1 cellular context compared by ENCODE assay signal in genomic region chr4:182179751-182180150, GRCh38.
TF ChIP-seq lines count a peak whose summit lies in the region.

No MANE protein-coding gene starts in this region.

TF ChIP-seq in H1, 55 proteins besides CTCF, POLR2A, EP300 and RAD21 (continued from another document):
- TF ChIP-seq GTF2F1 (IDR thresholded peaks at IDR 0.05; ENCODE audit: borderline replicate concordance, low read depth, low read length) (no peak), TCF12 (IDR thresholded peaks at IDR 0.05; ENCODE audit: low read depth, low read length) (no peak), CHD1 (IDR thresholded peaks at IDR 0.05; ENCODE audit: low read depth, low read length) (no peak), SIRT6 (IDR thresholded peaks at IDR 0.05; ENCODE audit: low read length) (no peak), NANOG (IDR thresholded peaks at IDR 0.05; ENCODE audit: insufficient read depth, low read depth, low read length, poor library complexity, severe bottlenecking) (no peak), ZNF274 (IDR thresholded peaks at IDR 0.05; ENCODE audit: borderline replicate concordance, extremely low read depth, low read length) (no peak), CREB1 (IDR thresholded peaks at IDR 0.05) (no peak)
- TF ChIP-seq, protein P1, sequence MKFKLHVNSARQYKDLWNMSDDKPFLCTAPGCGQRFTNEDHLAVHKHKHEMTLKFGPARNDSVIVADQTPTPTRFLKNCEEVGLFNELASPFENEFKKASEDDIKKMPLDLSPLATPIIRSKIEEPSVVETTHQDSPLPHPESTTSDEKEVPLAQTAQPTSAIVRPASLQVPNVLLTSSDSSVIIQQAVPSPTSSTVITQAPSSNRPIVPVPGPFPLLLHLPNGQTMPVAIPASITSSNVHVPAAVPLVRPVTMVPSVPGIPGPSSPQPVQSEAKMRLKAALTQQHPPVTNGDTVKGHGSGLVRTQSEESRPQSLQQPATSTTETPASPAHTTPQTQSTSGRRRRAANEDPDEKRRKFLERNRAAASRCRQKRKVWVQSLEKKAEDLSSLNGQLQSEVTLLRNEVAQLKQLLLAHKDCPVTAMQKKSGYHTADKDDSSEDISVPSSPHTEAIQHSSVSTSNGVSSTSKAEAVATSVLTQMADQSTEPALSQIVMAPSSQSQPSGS (IDR thresholded peaks at IDR 0.05; ENCODE audit: low read length): no peak
